In genomic region chr16:85460983-85461813, GRCh38 we compare ENCODE assay signal across 9 cellular contexts.
DNase-seq lines count a peak whose midpoint lies in the region; ATAC-seq and TF ChIP-seq lines count a peak whose summit lies in the region.
"Had no signal": no experiment of that assay in that cellular context is flagged by ENCODE, and none has a peak within 500 bp of the region (broad histone marks: within the 10 kb centered on the region; RNA-seq: fewer than 3 reads in every experiment).

No MANE protein-coding gene starts in this region.

- H3K27ac ChIP-seq in PC-3 (ENCODE audit: low read length) (no peak overlapping the region), iPS-18a (ENCODE audit: low read length) (no peak overlapping the region), tibial nerve (peak overlapping the region in 3 of 4 donors; percentile 20 to 58 (median 57))
- H3K27ac ChIP-seq in CD4-positive, alpha-beta memory T cell (ENCODE audit: low read depth, low read length), result no peak overlapping the region

- H3K4me1 Mint-ChIP-seq in CD4-positive, alpha-beta memory T cell, result peaks cover 3 to 11% (median 5%) of the 10 kb centered on the region in 4 donors
- peaks cover 9% of the 10 kb centered on the region for H3K4me1 Mint-ChIP-seq in CD14-positive monocyte

- no peaks in the 10 kb centered on the region for H3K9me2 ChIP-seq in PC-3 (replicated peaks; ENCODE audit: low read length)

- no peak for ATAC-seq in PC-3

- peaks cover 13 to 22% of the 10 kb centered on the region in 2 donors for H3K27me3 Mint-ChIP-seq in CD4-positive, alpha-beta memory T cell
- H3K27me3 Mint-ChIP-seq in CD14-positive monocyte (ENCODE audit: low read depth in 3 of 3), result peaks cover 41 to 63% (median 52%) of the 10 kb centered on the region in 3 donors

- no peaks in the 10 kb centered on the region for H4K20me1 ChIP-seq in PC-3 (ENCODE audit: low read length)

- no peak for TF ChIP-seq POLR2A in tibial nerve (IDR thresholded peaks at IDR 0.05)

- H3K4me3 Mint-ChIP-seq in CD4-positive, alpha-beta memory T cell, result peak overlapping the region in 3 of 8 donors; percentile 27 to 88 (median 46)
- peak overlapping the region in 1 of 2 donors; percentile 70 for H3K4me3 Mint-ChIP-seq in CD14-positive monocyte

- TF ChIP-seq CTCF in PC-3 (conservative IDR thresholded peaks at IDR 0.05; ENCODE audit: low read depth, low read length), result no peak
- TF ChIP-seq CTCF in tibial nerve (IDR thresholded peaks at IDR 0.05), result no peak
- no peak for TF ChIP-seq CTCF in CD14-positive monocyte (IDR thresholded peaks at IDR 0.05)

- TF ChIP-seq EP300 in tibial nerve (IDR thresholded peaks at IDR 0.05), result no peak

- 45 to 69% methylated on average over 12 to 16 of the region's 16 CpGs for WGBS in tibial nerve, 2 donors

- BruUV-seq in PC-3 (replicated peaks; lab: Mats Ljungman, UMichigan), result no TSS peak

- no peaks in the 10 kb centered on the region for H3K79me2 ChIP-seq in PC-3 (ENCODE audit: low read length)

- no peaks in the 10 kb centered on the region for H3F3A ChIP-seq in PC-3 (ENCODE audit: low read length, unreplicated experiment)

- no peak overlapping the region for H3K27ac Mint-ChIP-seq in CD4-positive, alpha-beta memory T cell
- no peak overlapping the region for H3K27ac Mint-ChIP-seq in CD14-positive monocyte

- H3K36me3 Mint-ChIP-seq in CD4-positive, alpha-beta memory T cell, result peaks cover 0 to 3% of the 10 kb centered on the region in 2 donors
- peaks cover 0 to 2% of the 10 kb centered on the region in 2 donors for H3K36me3 Mint-ChIP-seq in CD14-positive monocyte
- H3K36me3 Mint-ChIP-seq: CD4-positive, CD25-positive, alpha-beta regulatory T cell had no signal

- no peak overlapping the region for H2AFZ ChIP-seq in PC-3 (ENCODE audit: low read length)

- H3K4me2 ChIP-seq in PC-3 (ENCODE audit: low read length), result no peak overlapping the region

- DNase-seq in SIG-M5 treated with dmso at 0.1 percent for 504 hours (lab: John Stamatoyannopoulos, UW; ENCODE audit: unreplicated experiment) (peak; percentile 43), SIG-M5 (lab: John Stamatoyannopoulos, UW) (no peak), PC-3 (peak; percentile 6), tibial nerve (ENCODE audit: low spot score in 2 of 2) (no peak), CD14-positive monocyte (ENCODE audit: low spot score) (no peak)
- no peak for DNase-seq in CD4-positive, alpha-beta memory T cell
- no peak for DNase-seq in central memory CD4-positive, alpha-beta T cell
- DNase-seq: CD4-positive, CD25-positive, alpha-beta regulatory T cell had no signal

- H3K4me1 ChIP-seq in PC-3 (ENCODE audit: insufficient read depth, low read length), result no peaks in the 10 kb centered on the region
- H3K4me1 ChIP-seq in iPS-18a (ENCODE audit: control insufficient read depth, low read depth, low read length), result peaks cover 19% of the 10 kb centered on the region
- H3K4me1 ChIP-seq in tibial nerve, result peaks cover 0 to 52% (median 34%) of the 10 kb centered on the region in 4 donors
- H3K4me1 ChIP-seq in CD4-positive, alpha-beta memory T cell (ENCODE audit: insufficient read depth, low read length), result peaks cover 12% of the 10 kb centered on the region

- H3K36me3 ChIP-seq in PC-3 (ENCODE audit: low read depth, low read length), result no peaks in the 10 kb centered on the region
- H3K36me3 ChIP-seq in iPS-18a (ENCODE audit: control insufficient read depth, low read depth, low read length), result no peaks in the 10 kb centered on the region
- H3K36me3 ChIP-seq in tibial nerve, result no peaks in the 10 kb centered on the region
- H3K36me3 ChIP-seq in CD4-positive, alpha-beta memory T cell (ENCODE audit: insufficient read depth, low read length), result no peaks in the 10 kb centered on the region

- no peaks in the 10 kb centered on the region for H3K9me3 Mint-ChIP-seq in CD4-positive, alpha-beta memory T cell
- H3K9me3 Mint-ChIP-seq in CD14-positive monocyte, result peaks cover 0 to 10% (median 2%) of the 10 kb centered on the region in 7 donors
- H3K9me3 Mint-ChIP-seq: CD4-positive, CD25-positive, alpha-beta regulatory T cell had no signal

- H3K27me3 ChIP-seq in PC-3 (ENCODE audit: low read length) (no peaks in the 10 kb centered on the region), iPS-18a (ENCODE audit: control insufficient read depth, insufficient read depth, low read length) (peaks cover 78% of the 10 kb centered on the region), tibial nerve (peaks cover 0 to 8% of the 10 kb centered on the region in 2 donors)
- peaks cover 17% of the 10 kb centered on the region for H3K27me3 ChIP-seq in CD4-positive, alpha-beta memory T cell (ENCODE audit: insufficient read depth, low read length)

- H3K9ac ChIP-seq in PC-3 (ENCODE audit: low read length) (no peak overlapping the region), iPS-18a (ENCODE audit: low read length) (no peak overlapping the region)

- H3K4me3 ChIP-seq in PC-3 (ENCODE audit: low read length) (no peak overlapping the region), iPS-18a (ENCODE audit: low read length) (peak overlapping the region; percentile 48), tibial nerve (no peak overlapping the region)
- H3K4me3 ChIP-seq in CD4-positive, alpha-beta memory T cell (ENCODE audit: low read length in 2 of 2), result no peak overlapping the region

- POLR2A ChIA-PET in PC-3 (lab: Charles Lee; ENCODE audit: unreplicated experiment), result no interaction called here
- POLR2A ChIA-PET in CD4-positive, alpha-beta memory T cell (lab: Charles Lee; ENCODE audit: partially characterized antibody), result interaction anchor here (1.1 kb wide), 1 partner anchor 12 kb away, joined by 4 read pairs; no protein-coding TSS in a partner anchor

- CTCF ChIA-PET in PC-3 (lab: Charles Lee), result no interaction called here
- CTCF ChIA-PET in CD4-positive, alpha-beta memory T cell (lab: Charles Lee; ENCODE audit: partially characterized antibody), result interaction anchor here (0.9 to 2.3 kb wide), 4 partner anchors 8 to 154 kb away, joined by 3 to 7 read pairs (median 4); no protein-coding TSS in a partner anchor

- H3K9me3 ChIP-seq in PC-3 (ENCODE audit: low read length), result no peaks in the 10 kb centered on the region
- no peaks in the 10 kb centered on the region for H3K9me3 ChIP-seq in iPS-18a (ENCODE audit: control insufficient read depth, low read depth, low read length)
- H3K9me3 ChIP-seq in tibial nerve, result no peaks in the 10 kb centered on the region
- no peaks in the 10 kb centered on the region for H3K9me3 ChIP-seq in CD4-positive, alpha-beta memory T cell (ENCODE audit: control insufficient read depth in 1 of 2, low read length in 2 of 2)

- intact Hi-C loops in PC-3 (cut with micrococcal nuclease), result no loop called here
- intact Hi-C loops in CD4-positive, alpha-beta memory T cell (cut with micrococcal nuclease), result no loop called here
- intact Hi-C loops in CD14-positive monocyte (cut with micrococcal nuclease), result no loop called here

Comparison
In these comparisons a context has a peak if more than half of its experiments do, and no peak if none do; other contexts are left out.
1. DNase-seq: peak in SIG-M5 treated with dmso at 0.1 percent for 504 hours (single experiment) and PC-3 (single experiment); none in SIG-M5 (single experiment), tibial nerve (0 of 2), CD4-positive, alpha-beta memory T cell (0 of 5), central memory CD4-positive, alpha-beta T cell (single experiment) and CD14-positive monocyte (single experiment).
2. H3K27ac ChIP-seq: peak in tibial nerve (3 of 4); none in PC-3 (single experiment), iPS-18a (single experiment) and CD4-positive, alpha-beta memory T cell (single experiment).